1 cellular context compared by ENCODE assay signal in genomic region chr3:12175137-12175593, GRCh38.
TF ChIP-seq lines count a peak whose summit lies in the region.

No MANE protein-coding gene starts in this region.

TF ChIP-seq in HCT116, 20 proteins besides CTCF, POLR2A, EP300 and RAD21:
- TF ChIP-seq SP1 (IDR thresholded peaks at IDR 0.05; ENCODE audit: low read depth) (no peak), SIN3A (IDR thresholded peaks at IDR 0.05; ENCODE audit: low read depth) (no peak), EZH2 (IDR thresholded peaks at IDR 0.05) (no peak), ZNF274 (IDR thresholded peaks at IDR 0.05; ENCODE audit: low read depth, low read length) (no peak), FOSL1 (IDR thresholded peaks at IDR 0.05; ENCODE audit: low read depth) (no peak), SRF (IDR thresholded peaks at IDR 0.05; ENCODE audit: low read depth) (no peak), ZFX (IDR thresholded peaks at IDR 0.05) (no peak), CEBPB (IDR thresholded peaks at IDR 0.05; ENCODE audit: low read depth) (no peak), EGR1 (IDR thresholded peaks at IDR 0.05; ENCODE audit: low read depth) (no peak), YY1 (IDR thresholded peaks at IDR 0.05; ENCODE audit: extremely low read depth, insufficient replicate concordance, low read depth, low read length) (no peak), POLR2AphosphoS5 (IDR thresholded peaks at IDR 0.05; ENCODE audit: low read depth, low read length) (no peak)
TF ChIP-seq in HCT116: peak in this region for 0.
